Comparison of ENCODE assay signal across 1 cellular context in the genomic region with DNA sequence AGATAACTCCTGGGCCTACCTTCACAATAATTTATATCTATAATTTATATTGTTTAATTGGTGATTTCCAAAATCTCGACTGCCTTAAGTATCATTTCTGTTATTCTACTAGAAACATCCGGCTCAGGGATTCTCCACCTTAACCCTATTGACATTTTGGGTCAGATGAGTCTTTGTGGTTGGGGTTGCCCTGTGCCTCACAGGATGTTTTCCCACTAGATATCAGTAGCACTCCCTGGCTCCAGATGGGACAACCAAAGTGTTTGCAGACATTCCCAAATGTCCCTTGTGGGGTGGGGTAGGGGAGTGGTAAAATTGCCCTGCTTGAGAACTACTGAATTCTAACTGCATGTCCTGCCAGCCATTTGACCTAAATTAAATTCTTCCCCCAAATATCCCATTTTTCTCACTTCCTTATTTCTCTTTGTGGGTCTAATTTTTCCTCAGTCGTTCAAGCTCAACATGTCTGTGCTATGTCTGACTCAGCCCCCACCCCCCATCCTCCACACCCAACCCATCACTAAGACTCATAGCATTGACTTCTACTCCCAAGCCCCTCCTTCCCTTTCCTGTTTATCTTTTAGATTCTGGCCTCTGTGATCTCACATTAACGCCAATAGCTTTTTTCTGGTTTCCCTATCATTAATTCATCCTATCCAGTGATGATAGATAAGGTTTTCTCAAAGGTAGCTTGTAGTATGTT.
TF ChIP-seq lines count a peak whose summit lies in the region.

No MANE protein-coding gene starts in this region.

TF ChIP-seq in GM23338, 12 proteins besides CTCF, POLR2A, EP300 and RAD21 (continued from another document):
- TF ChIP-seq, protein P1, sequence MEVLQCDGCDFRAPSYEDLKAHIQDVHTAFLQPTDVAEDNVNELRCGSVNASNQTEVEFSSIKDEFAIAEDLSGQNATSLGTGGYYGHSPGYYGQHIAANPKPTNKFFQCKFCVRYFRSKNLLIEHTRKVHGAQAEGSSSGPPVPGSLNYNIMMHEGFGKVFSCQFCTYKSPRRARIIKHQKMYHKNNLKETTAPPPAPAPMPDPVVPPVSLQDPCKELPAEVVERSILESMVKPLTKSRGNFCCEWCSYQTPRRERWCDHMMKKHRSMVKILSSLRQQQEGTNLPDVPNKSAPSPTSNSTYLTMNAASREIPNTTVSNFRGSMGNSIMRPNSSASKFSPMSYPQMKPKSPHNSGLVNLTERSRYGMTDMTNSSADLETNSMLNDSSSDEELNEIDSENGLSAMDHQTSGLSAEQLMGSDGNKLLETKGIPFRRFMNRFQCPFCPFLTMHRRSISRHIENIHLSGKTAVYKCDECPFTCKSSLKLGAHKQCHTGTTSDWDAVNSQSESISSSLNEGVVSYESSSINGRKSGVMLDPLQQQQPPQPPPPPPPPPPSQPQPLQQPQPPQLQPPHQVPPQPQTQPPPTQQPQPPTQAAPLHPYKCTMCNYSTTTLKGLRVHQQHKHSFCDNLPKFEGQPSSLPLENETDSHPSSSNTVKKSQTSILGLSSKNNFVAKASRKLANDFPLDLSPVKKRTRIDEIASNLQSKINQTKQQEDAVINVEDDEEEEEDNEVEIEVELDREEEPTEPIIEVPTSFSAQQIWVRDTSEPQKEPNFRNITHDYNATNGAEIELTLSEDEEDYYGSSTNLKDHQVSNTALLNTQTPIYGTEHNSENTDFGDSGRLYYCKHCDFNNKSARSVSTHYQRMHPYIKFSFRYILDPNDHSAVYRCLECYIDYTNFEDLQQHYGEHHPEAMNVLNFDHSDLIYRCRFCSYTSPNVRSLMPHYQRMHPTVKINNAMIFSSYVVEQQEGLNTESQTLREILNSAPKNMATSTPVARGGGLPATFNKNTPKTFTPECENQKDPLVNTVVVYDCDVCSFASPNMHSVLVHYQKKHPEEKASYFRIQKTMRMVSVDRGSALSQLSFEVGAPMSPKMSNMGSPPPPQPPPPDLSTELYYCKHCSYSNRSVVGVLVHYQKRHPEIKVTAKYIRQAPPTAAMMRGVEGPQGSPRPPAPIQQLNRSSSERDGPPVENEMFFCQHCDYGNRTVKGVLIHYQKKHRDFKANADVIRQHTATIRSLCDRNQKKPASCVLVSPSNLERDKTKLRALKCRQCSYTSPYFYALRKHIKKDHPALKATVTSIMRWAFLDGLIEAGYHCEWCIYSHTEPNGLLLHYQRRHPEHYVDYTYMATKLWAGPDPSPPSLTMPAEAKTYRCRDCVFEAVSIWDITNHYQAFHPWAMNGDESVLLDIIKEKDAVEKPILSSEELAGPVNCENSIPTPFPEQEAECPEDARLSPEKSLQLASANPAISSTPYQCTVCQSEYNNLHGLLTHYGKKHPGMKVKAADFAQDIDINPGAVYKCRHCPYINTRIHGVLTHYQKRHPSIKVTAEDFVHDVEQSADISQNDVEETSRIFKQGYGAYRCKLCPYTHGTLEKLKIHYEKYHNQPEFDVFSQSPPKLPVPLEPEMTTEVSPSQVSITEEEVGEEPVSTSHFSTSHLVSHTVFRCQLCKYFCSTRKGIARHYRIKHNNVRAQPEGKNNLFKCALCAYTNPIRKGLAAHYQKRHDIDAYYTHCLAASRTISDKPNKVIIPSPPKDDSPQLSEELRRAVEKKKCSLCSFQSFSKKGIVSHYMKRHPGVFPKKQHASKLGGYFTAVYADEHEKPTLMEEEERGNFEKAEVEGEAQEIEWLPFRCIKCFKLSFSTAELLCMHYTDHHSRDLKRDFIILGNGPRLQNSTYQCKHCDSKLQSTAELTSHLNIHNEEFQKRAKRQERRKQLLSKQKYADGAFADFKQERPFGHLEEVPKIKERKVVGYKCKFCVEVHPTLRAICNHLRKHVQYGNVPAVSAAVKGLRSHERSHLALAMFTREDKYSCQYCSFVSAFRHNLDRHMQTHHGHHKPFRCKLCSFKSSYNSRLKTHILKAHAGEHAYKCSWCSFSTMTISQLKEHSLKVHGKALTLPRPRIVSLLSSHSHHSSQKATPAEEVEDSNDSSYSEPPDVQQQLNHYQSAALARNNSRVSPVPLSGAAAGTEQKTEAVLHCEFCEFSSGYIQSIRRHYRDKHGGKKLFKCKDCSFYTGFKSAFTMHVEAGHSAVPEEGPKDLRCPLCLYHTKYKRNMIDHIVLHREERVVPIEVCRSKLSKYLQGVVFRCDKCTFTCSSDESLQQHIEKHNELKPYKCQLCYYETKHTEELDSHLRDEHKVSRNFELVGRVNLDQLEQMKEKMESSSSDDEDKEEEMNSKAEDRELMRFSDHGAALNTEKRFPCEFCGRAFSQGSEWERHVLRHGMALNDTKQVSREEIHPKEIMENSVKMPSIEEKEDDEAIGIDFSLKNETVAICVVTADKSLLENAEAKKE (CRISPR knock-in tag; IDR thresholded peaks at IDR 0.05), result no peak
- TF ChIP-seq JUNB (IDR thresholded peaks at IDR 0.05; ENCODE audit: unreplicated experiment) (no peak), POLR2AphosphoS5 (IDR thresholded peaks at IDR 0.05; ENCODE audit: low read depth) (no peak), STAT1 (IDR thresholded peaks at IDR 0.05; ENCODE audit: unreplicated experiment) (no peak), EZH2phosphoT487 (IDR thresholded peaks at IDR 0.05; ENCODE audit: unreplicated experiment) (no peak), EZH2 (IDR thresholded peaks at IDR 0.05; ENCODE audit: low read depth, unreplicated experiment) (no peak), ZNF114 (CRISPR knock-in tag; IDR thresholded peaks at IDR 0.05) (no peak)
- TF ChIP-seq, protein P2, sequence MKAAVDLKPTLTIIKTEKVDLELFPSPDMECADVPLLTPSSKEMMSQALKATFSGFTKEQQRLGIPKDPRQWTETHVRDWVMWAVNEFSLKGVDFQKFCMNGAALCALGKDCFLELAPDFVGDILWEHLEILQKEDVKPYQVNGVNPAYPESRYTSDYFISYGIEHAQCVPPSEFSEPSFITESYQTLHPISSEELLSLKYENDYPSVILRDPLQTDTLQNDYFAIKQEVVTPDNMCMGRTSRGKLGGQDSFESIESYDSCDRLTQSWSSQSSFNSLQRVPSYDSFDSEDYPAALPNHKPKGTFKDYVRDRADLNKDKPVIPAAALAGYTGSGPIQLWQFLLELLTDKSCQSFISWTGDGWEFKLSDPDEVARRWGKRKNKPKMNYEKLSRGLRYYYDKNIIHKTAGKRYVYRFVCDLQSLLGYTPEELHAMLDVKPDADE (IDR thresholded peaks at IDR 0.05), result no peak
- TF ChIP-seq, protein P3, sequence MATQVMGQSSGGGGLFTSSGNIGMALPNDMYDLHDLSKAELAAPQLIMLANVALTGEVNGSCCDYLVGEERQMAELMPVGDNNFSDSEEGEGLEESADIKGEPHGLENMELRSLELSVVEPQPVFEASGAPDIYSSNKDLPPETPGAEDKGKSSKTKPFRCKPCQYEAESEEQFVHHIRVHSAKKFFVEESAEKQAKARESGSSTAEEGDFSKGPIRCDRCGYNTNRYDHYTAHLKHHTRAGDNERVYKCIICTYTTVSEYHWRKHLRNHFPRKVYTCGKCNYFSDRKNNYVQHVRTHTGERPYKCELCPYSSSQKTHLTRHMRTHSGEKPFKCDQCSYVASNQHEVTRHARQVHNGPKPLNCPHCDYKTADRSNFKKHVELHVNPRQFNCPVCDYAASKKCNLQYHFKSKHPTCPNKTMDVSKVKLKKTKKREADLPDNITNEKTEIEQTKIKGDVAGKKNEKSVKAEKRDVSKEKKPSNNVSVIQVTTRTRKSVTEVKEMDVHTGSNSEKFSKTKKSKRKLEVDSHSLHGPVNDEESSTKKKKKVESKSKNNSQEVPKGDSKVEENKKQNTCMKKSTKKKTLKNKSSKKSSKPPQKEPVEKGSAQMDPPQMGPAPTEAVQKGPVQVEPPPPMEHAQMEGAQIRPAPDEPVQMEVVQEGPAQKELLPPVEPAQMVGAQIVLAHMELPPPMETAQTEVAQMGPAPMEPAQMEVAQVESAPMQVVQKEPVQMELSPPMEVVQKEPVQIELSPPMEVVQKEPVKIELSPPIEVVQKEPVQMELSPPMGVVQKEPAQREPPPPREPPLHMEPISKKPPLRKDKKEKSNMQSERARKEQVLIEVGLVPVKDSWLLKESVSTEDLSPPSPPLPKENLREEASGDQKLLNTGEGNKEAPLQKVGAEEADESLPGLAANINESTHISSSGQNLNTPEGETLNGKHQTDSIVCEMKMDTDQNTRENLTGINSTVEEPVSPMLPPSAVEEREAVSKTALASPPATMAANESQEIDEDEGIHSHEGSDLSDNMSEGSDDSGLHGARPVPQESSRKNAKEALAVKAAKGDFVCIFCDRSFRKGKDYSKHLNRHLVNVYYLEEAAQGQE (IDR thresholded peaks at IDR 0.05; ENCODE audit: unreplicated experiment), result no peak
